ENCODE assay signal across 1 cellular context in genomic region chr4:119731146-119731742, GRCh38.
TF ChIP-seq lines count a peak whose summit lies in the region.

No MANE protein-coding gene starts in this region.

TF ChIP-seq in HepG2, 621 proteins besides CTCF, POLR2A, EP300 and RAD21:
- no peak for TF ChIP-seq ZNF841 (CRISPR knock-in tag; IDR thresholded peaks at IDR 0.05; ENCODE audit: borderline replicate concordance)
- peak; percentile 53 to 82 for TF ChIP-seq MAFK (conservative IDR thresholded peaks at IDR 0.05 in 1 of 2, IDR thresholded peaks at IDR 0.05 in 1 of 2; ENCODE audit: low read length in 2 of 2)
- TF ChIP-seq PTBP1 (IDR thresholded peaks at IDR 0.05; ENCODE audit: low read depth, low read length, poor library complexity, severe bottlenecking), result no peak
- TF ChIP-seq MAFF (IDR thresholded peaks at IDR 0.05; ENCODE audit: low read depth, low read length), result peak; percentile 69; the same call in 1 of the 2 replicates
